11 cellular contexts compared by ENCODE assay signal in genomic region chr14:61923348-61923747, GRCh38.
DNase-seq lines count a peak whose midpoint lies in the region; ATAC-seq and TF ChIP-seq lines count a peak whose summit lies in the region.
"Had no signal": no experiment of that assay in that cellular context is flagged by ENCODE, and none has a peak within 500 bp of the region (broad histone marks: within the 10 kb centered on the region; RNA-seq: fewer than 3 reads in every experiment).

No MANE protein-coding gene starts in this region.

- H3K4me3 Mint-ChIP-seq in CD14-positive monocyte = no peak overlapping the region

- H3K9me3 ChIP-seq in esophagus muscularis mucosa = no peaks in the 10 kb centered on the region

- no peak overlapping the region for H3K27ac Mint-ChIP-seq in CD14-positive monocyte
- H3K27ac Mint-ChIP-seq: activated naive CD4-positive, alpha-beta T cell treated with anti-CD3 and anti-CD28 coated beads, Interleukin-2, amount 50 U/mL, for 72 hours had no signal

- ATAC-seq in HG02840 (IDR thresholded peaks at IDR 0.05; ENCODE audit: low FRiP score, unreplicated experiment) = no peak
- ATAC-seq in GM18498 (IDR thresholded peaks at IDR 0.05; ENCODE audit: unreplicated experiment) = no peak
- ATAC-seq: activated naive CD4-positive, alpha-beta T cell treated with anti-CD3 and anti-CD28 coated beads, Interleukin-2, amount 50 U/mL, for 72 hours had no signal

- DNase-seq in BJ (ENCODE audit: low read depth) = no peak
- DNase-seq in GM12864 (ENCODE audit: low read depth) = no peak
- peak; percentile 20 for DNase-seq in iPS-NIHi7 (ENCODE audit: extremely low spot score)
- no peak for DNase-seq in esophagus muscularis mucosa (ENCODE audit: extremely low spot score)
- no peak for DNase-seq in CD14-positive monocyte (ENCODE audit: low spot score)
- DNase-seq: activated CD4-positive, alpha-beta T cell treated with anti-CD3 and anti-CD28 coated beads, Interleukin-2, amount 50 U/mL, for 48 hours; NCI-H446 had no signal

- no peaks in the 10 kb centered on the region for H3K36me3 Mint-ChIP-seq in CD14-positive monocyte
- H3K36me3 Mint-ChIP-seq: activated naive CD4-positive, alpha-beta T cell treated with anti-CD3 and anti-CD28 coated beads, Interleukin-2, amount 50 U/mL, for 72 hours had no signal

- no peak overlapping the region for H3K27ac ChIP-seq in VCaP
- H3K27ac ChIP-seq in esophagus muscularis mucosa (replicated peaks in 1 of 4) = no peak overlapping the region

- H3K9me3 Mint-ChIP-seq in CD14-positive monocyte = no peaks in the 10 kb centered on the region
- H3K9me3 Mint-ChIP-seq: activated naive CD4-positive, alpha-beta T cell treated with anti-CD3 and anti-CD28 coated beads, Interleukin-2, amount 50 U/mL, for 72 hours had no signal

- CTCF ChIA-PET in BJ (lab: Yijun Ruan, JAX) = interaction anchor here (0.6 to 3.8 kb wide), 8 partner anchors 9 to 209 kb away, joined by 3 to 73 read pairs (median 3); no protein-coding TSS in a partner anchor

- H3K4me3 ChIP-seq in BJ (ENCODE audit: low read depth, low read length) (no peak overlapping the region), GM12864 (ENCODE audit: low read depth, low read length) (no peak overlapping the region), esophagus muscularis mucosa (no peak overlapping the region)

- WGBS in esophagus muscularis mucosa = 65% methylated on average over 4 of the region's 4 CpGs

- H3K36me3 ChIP-seq in BJ (ENCODE audit: control insufficient read depth, insufficient read depth, low read length) (no peaks in the 10 kb centered on the region), esophagus muscularis mucosa (no peaks in the 10 kb centered on the region)

- H3K27me3 ChIP-seq in BJ (ENCODE audit: control insufficient read depth, insufficient read depth, low read length) (no peaks in the 10 kb centered on the region), esophagus muscularis mucosa (no peaks in the 10 kb centered on the region)

- H3K4me1 ChIP-seq in esophagus muscularis mucosa = no peaks in the 10 kb centered on the region

- peak; percentile 71 for TF ChIP-seq CTCF in BJ (IDR thresholded peaks at IDR 0.05; ENCODE audit: insufficient read depth, low read depth, low read length)
- peak; percentile 29 for TF ChIP-seq CTCF in GM12864 (IDR thresholded peaks at IDR 0.05; ENCODE audit: low read depth, low read length, missing control alignments)
- peak; percentile 61 for TF ChIP-seq CTCF in VCaP (conservative IDR thresholded peaks at IDR 0.05)
- no peak for TF ChIP-seq CTCF in esophagus muscularis mucosa (IDR thresholded peaks at IDR 0.05)
- no peak for TF ChIP-seq CTCF in CD14-positive monocyte (IDR thresholded peaks at IDR 0.05)

- no peaks in the 10 kb centered on the region for H3K4me1 Mint-ChIP-seq in CD14-positive monocyte

- peaks cover 4 to 24% (median 6%) of the 10 kb centered on the region in 3 donors for H3K27me3 Mint-ChIP-seq in CD14-positive monocyte (ENCODE audit: low read depth in 3 of 3)

- intact Hi-C loops in esophagus muscularis mucosa (cut with DNase I) = no loop called here
- intact Hi-C loops in CD14-positive monocyte (cut with micrococcal nuclease) = no loop called here

- no peak for TF ChIP-seq POLR2A in esophagus muscularis mucosa (IDR thresholded peaks at IDR 0.05; ENCODE audit: low read depth)

- no peak for TF ChIP-seq EP300 in esophagus muscularis mucosa (IDR thresholded peaks at IDR 0.05)

- POLR2A ChIA-PET in BJ (lab: Charles Lee) = no interaction called here

Comparison
In these comparisons a context has a peak if more than half of its experiments do, and no peak if none do; other contexts are left out.
1. CTCF ChIP-seq: peak in BJ (single experiment), GM12864 (single experiment) and VCaP (single experiment); none in esophagus muscularis mucosa (0 of 3) and CD14-positive monocyte (single experiment).